Comparison of ENCODE assay signal across 8 cellular contexts in the genomic region with DNA sequence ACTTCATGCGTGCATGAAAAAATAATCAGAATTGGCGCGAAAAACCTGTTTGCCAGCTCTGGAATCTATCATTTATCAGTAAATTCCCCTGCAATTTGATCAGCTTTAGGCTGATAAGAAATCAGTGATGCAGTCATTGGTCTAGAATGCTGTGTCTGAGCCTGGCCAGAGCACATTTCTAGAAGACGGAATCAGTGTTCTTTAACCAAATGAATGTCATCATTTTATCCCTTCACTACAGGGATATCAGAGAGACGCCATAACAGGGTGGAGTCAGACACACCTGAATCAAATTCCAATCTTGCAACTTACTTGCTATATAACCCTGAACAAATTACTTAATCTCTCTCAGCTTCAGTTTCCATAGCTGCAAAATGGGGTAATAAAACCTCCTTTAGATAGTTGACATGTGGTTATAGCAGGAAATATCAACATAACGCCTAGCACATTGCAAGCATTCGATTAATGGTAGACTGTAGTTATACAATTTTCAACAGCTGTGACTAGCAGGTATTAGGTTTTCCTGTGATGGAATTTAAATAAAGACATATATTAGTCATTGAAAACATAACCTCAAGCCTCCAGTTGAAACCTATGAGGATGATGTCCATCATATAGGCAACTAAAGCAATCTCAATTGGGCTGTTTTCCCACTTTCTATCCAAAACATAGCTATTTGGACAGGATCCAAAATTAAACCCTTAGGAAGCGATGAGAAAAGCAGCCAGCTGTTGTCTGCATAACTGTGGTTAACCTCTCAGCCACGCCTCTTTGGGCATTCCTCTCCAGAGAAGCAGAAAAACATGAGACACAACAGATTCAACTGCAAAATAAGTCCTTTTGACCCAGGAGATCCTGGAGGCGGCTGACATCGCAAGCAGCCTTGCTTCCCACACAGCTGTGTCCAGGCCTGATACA. TPM values are rescaled to one million over a fixed set of nuclear protein-coding genes. Genes with fewer than 3 reads are reported as not detected.
DNase-seq lines count a peak whose midpoint lies in the region; ATAC-seq and TF ChIP-seq lines count a peak whose summit lies in the region.

No MANE protein-coding gene starts in this region.

- no peaks in the 10 kb centered on the region for H3K27me3 ChIP-seq in left lung

- peak overlapping the region; percentile 75 for H3K27ac Mint-ChIP-seq in activated naive CD4-positive, alpha-beta T cell treated with anti-CD3 and anti-CD28 coated beads, Interleukin-2, amount 50 U/mL, for 24 hours

- H3K4me1 Mint-ChIP-seq in activated naive CD4-positive, alpha-beta T cell treated with anti-CD3 and anti-CD28 coated beads, Interleukin-2, amount 50 U/mL, for 24 hours = peaks cover 26% of the 10 kb centered on the region

- H3K27me3 Mint-ChIP-seq in activated naive CD4-positive, alpha-beta T cell treated with anti-CD3 and anti-CD28 coated beads, Interleukin-2, amount 50 U/mL, for 24 hours = no peaks in the 10 kb centered on the region

- no peak for TF ChIP-seq CTCF in left lung (IDR thresholded peaks at IDR 0.05)

- H3K36me3 ChIP-seq in left lung = no peaks in the 10 kb centered on the region

- intact Hi-C loops in left lung (cut with DNase I) = no loop called here

- ATAC-seq in left lung (peak; percentile 63), GM18873 (IDR thresholded peaks at IDR 0.05; ENCODE audit: low FRiP score, unreplicated experiment) (no peak), GM19035 (IDR thresholded peaks at IDR 0.05; ENCODE audit: unreplicated experiment) (no peak), GM21423 (IDR thresholded peaks at IDR 0.05; ENCODE audit: unreplicated experiment) (no peak)

- DNase-seq in Daoy (ENCODE audit: low read depth) (peak; percentile 81), NCI-H2171 (lab: John Stamatoyannopoulos, UW) (peak; percentile 21), left lung (peak in 1 of 2 donors; percentile 68), NCI-H1930 (lab: John Stamatoyannopoulos, UW) (no peak)

- peak overlapping the region in 1 of 2 donors; percentile 53 for H3K27ac ChIP-seq in left lung

- no peaks in the 10 kb centered on the region for H3K9me3 ChIP-seq in left lung

- no peaks in the 10 kb centered on the region for H3K36me3 Mint-ChIP-seq in activated naive CD4-positive, alpha-beta T cell treated with anti-CD3 and anti-CD28 coated beads, Interleukin-2, amount 50 U/mL, for 24 hours

- peak overlapping the region; percentile 72 for H3K4me3 Mint-ChIP-seq in activated naive CD4-positive, alpha-beta T cell treated with anti-CD3 and anti-CD28 coated beads, Interleukin-2, amount 50 U/mL, for 24 hours

- H3K9me3 Mint-ChIP-seq in activated naive CD4-positive, alpha-beta T cell treated with anti-CD3 and anti-CD28 coated beads, Interleukin-2, amount 50 U/mL, for 24 hours = no peaks in the 10 kb centered on the region

- peaks cover 11 to 17% of the 10 kb centered on the region in 2 donors for H3K4me1 ChIP-seq in left lung

- no peak overlapping the region for H3K4me3 ChIP-seq in left lung

RNA-seq across cellular contexts. Expression of a gene that starts 51.6 kb away (rescaled TPM):
- 12.1 and 16.1 TPM in 2 replicates for total RNA-seq in Daoy (2014; rRNA removed; shearing (Covaris generic))
- total RNA-seq in left lung = 10 to 100 TPM; 37.2 to 43.3 TPM

Comparison
In these comparisons a context has a peak if more than half of its experiments do, and no peak if none do; other contexts are left out.
1. DNase-seq: peak in Daoy (single experiment) and NCI-H2171 (single experiment); none in NCI-H1930 (0 of 2).